In the genomic region with DNA sequence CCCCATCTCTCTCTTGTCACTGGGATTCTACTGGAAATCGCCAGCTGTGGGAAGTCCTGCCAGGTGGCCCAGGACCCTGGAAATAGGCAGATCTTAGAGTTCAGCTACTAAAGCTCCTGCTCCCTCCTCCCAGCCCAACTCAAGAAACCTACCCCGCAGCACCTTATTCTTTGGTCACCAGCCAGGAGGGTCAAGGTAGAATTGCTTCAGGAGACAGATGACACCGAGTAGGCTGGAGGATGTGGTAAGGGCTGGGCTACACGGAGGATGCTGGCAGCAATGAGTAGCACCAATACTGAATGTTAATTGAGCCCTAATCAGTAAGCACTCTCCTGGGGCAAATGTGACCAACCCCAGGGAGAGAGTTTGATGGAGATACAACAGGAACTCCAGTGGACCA, we compare ENCODE assay signal across 32 cellular contexts.
"Had no signal": no experiment of that assay in that cellular context is flagged by ENCODE, and none has a peak within 500 bp of the region (broad histone marks: within the 10 kb centered on the region; RNA-seq: fewer than 3 reads in every experiment).

No MANE protein-coding gene starts in this region.

- H3K36me3 Mint-ChIP-seq: activated CD4-positive, alpha-beta memory T cell treated with anti-CD3 and anti-CD28 coated beads for 36 hours; activated naive CD4-positive, alpha-beta T cell treated with anti-CD3 and anti-CD28 coated beads, Interleukin-2, amount 10 ng/mL, durations not matched to agents 7 days and 5 days; activated naive CD4-positive, alpha-beta T cell treated with anti-CD3 and anti-CD28 coated beads, Interleukin-2, amount 50 U/mL, for 24 hours; activated naive CD8-positive, alpha-beta T cell; activated naive CD8-positive, alpha-beta T cell treated with anti-CD3 and anti-CD28 coated beads, Interleukin-2, amount 10 ng/mL, durations not matched to agents 7 days and 5 days; brain had no signal

- H3K27ac Mint-ChIP-seq: activated B cell treated with CpG ODN at 0.5 μM for 24 hours; activated CD4-positive, alpha-beta memory T cell treated with anti-CD3 and anti-CD28 coated beads for 36 hours; activated CD4-positive, alpha-beta T cell treated with anti-CD3 and anti-CD28 coated beads, Interleukin-2, amount 10 ng/mL, durations not matched to agents 24 days and 14 days; activated CD8-positive, alpha-beta T cell treated with anti-CD3 and anti-CD28 coated beads for 36 hours; activated naive CD4-positive, alpha-beta T cell treated with anti-CD3 and anti-CD28 coated beads, Interleukin-2, amount 10 ng/mL, durations not matched to agents 7 days and 5 days; activated naive CD4-positive, alpha-beta T cell treated with anti-CD3 and anti-CD28 coated beads, Interleukin-2, amount 50 U/mL, for 24 hours; activated naive CD8-positive, alpha-beta T cell; activated naive CD8-positive, alpha-beta T cell treated with anti-CD3 and anti-CD28 coated beads, Interleukin-2, amount 10 ng/mL, durations not matched to agents 7 days and 5 days; activated naive CD8-positive, alpha-beta T cell treated with anti-CD3 and anti-CD28 coated beads, Interleukin-2, amount 50 U/mL, for 24 hours; activated T-cell treated with anti-CD3 and anti-CD28 coated beads, Interleukin-2, amount 50 U/mL, for 24 hours; activated T-helper 2 cell treated with anti-CD3 and anti-CD28 coated beads, Interferon-gamma antibody, Interleukin-2, Interleukin-4, amounts not matched to agents 10 μg/mL and 5 μg/mL and 100 μg/mL, durations not matched to agents 14 hours and 24 hours and 36 hours; T-helper 1 cell treated with Interleukin-12 subunit alpha and Interleukin-12 subunit beta and Interleukin-4 antibody, amounts not matched to agents 30 μg/mL and 1 μg/mL, for 36 hours; T-helper 2 cell treated with Interferon-gamma antibody and Interleukin-4, amounts not matched to agents 5 μg/mL and 100 μg/mL, for 36 hours had no signal

- H3K9me3 Mint-ChIP-seq: activated CD4-positive, alpha-beta T cell treated with anti-CD3 and anti-CD28 coated beads, Interleukin-2, amount 10 ng/mL, durations not matched to agents 24 days and 14 days; activated CD8-positive, alpha-beta T cell treated with anti-CD3 and anti-CD28 coated beads for 36 hours; activated naive CD4-positive, alpha-beta T cell treated with anti-CD3 and anti-CD28 coated beads, Interleukin-2, amount 10 ng/mL, durations not matched to agents 7 days and 5 days; central memory CD8-positive, alpha-beta T cell; T-helper 2 cell treated with Interferon-gamma antibody and Interleukin-4, amounts not matched to agents 5 μg/mL and 100 μg/mL, for 36 hours had no signal

- DNase-seq: activated B cell treated with CpG ODN at 0.5 μM for 24 hours; activated CD4-positive, alpha-beta memory T cell treated with anti-CD3 and anti-CD28 coated beads for 36 hours; activated CD4-positive, alpha-beta T cell treated with anti-CD3 and anti-CD28 coated beads for 4 hours; activated CD4-positive, alpha-beta T cell treated with anti-CD3 and anti-CD28 coated beads, Interleukin-2, amount 10 ng/mL, durations not matched to agents 24 days and 14 days; activated CD4-positive, alpha-beta T cell treated with anti-CD3 and anti-CD28 coated beads, Interleukin-2, amount 50 U/mL, for 1 hour; activated CD4-positive, alpha-beta T cell treated with anti-CD3 and anti-CD28 coated beads, Interleukin-2, amount 50 U/mL, for 4 hours; activated CD4-positive, CD25-positive, alpha-beta regulatory T cell treated with anti-CD3 and anti-CD28 coated beads, Interleukin-2, amount 50 U/mL, for 72 hours; activated CD8-positive, alpha-beta memory T cell treated with anti-CD3 and anti-CD28 coated beads, Interleukin-2, amount 50 U/mL, for 48 hours; activated CD8-positive, alpha-beta T cell treated with anti-CD3 and anti-CD28 coated beads for 36 hours; activated effector memory CD4-positive, alpha-beta T cell treated with Interleukin-2 at 50 U/mL for 16 hours; activated gamma-delta T cell; activated naive CD4-positive, alpha-beta T cell treated with anti-CD3 and anti-CD28 coated beads, Interleukin-2, amount 10 ng/mL, durations not matched to agents 7 days and 5 days; activated naive CD4-positive, alpha-beta T cell treated with Interleukin-2 at 50 U/mL for 16 hours; activated naive CD8-positive, alpha-beta T cell treated with anti-CD3 and anti-CD28 coated beads, Interleukin-2, amount 10 ng/mL, durations not matched to agents 7 days and 5 days; activated naive CD8-positive, alpha-beta T cell treated with anti-CD3 and anti-CD28 coated beads, Interleukin-2, amount 50 U/mL, for 24 hours; activated T-cell treated with anti-CD3 and anti-CD28 coated beads, Interleukin-2, amount 50 U/mL, for 24 hours; activated T-cell treated with anti-CD3 and anti-CD28 coated beads, Interleukin-2, amount 50 U/mL, for 48 hours; amygdala; caudate nucleus; T-helper 1 cell; T-helper 2 cell; T-helper 9 cell had no signal

- H3K4me3 ChIP-seq: ascending aorta, cardiac muscle cell had no signal

- H3K4me1 ChIP-seq: ascending aorta had no signal

- H3K9me3 ChIP-seq: ascending aorta had no signal

- H3K27ac ChIP-seq: ascending aorta, cardiac muscle cell, VCaP had no signal

- ATAC-seq: activated CD8-positive, alpha-beta T cell treated with anti-CD3 and anti-CD28 coated beads for 36 hours; activated naive CD8-positive, alpha-beta T cell treated with anti-CD3 and anti-CD28 coated beads, Interleukin-2, amount 50 U/mL, for 24 hours had no signal

- H3K36me3 ChIP-seq: ascending aorta, cardiac muscle cell had no signal

- H3K27me3 ChIP-seq: ascending aorta, cardiac muscle cell had no signal

- H3K4me1 Mint-ChIP-seq: activated B cell treated with CpG ODN at 0.5 μM for 24 hours; activated CD4-positive, alpha-beta T cell treated with anti-CD3 and anti-CD28 coated beads, Interleukin-2, amount 10 ng/mL, durations not matched to agents 24 days and 14 days; activated naive CD4-positive, alpha-beta T cell treated with anti-CD3 and anti-CD28 coated beads, Interleukin-2, amount 10 ng/mL, durations not matched to agents 7 days and 5 days; activated naive CD4-positive, alpha-beta T cell treated with anti-CD3 and anti-CD28 coated beads, Interleukin-2, amount 50 U/mL, for 24 hours; activated naive CD8-positive, alpha-beta T cell treated with anti-CD3 and anti-CD28 coated beads, Interleukin-2, amount 10 ng/mL, durations not matched to agents 7 days and 5 days; activated naive CD8-positive, alpha-beta T cell treated with anti-CD3 and anti-CD28 coated beads, Interleukin-2, amount 50 U/mL, for 24 hours; central memory CD8-positive, alpha-beta T cell had no signal

- H3K4me3 Mint-ChIP-seq: activated B cell treated with CpG ODN at 0.5 μM for 24 hours; activated CD4-positive, alpha-beta memory T cell treated with anti-CD3 and anti-CD28 coated beads for 36 hours; activated CD4-positive, alpha-beta T cell treated with anti-CD3 and anti-CD28 coated beads, Interleukin-2, amount 10 ng/mL, durations not matched to agents 24 days and 14 days; activated CD8-positive, alpha-beta T cell treated with anti-CD3 and anti-CD28 coated beads for 36 hours; activated naive CD4-positive, alpha-beta T cell treated with anti-CD3 and anti-CD28 coated beads, Interleukin-2, amount 10 ng/mL, durations not matched to agents 7 days and 5 days; activated naive CD4-positive, alpha-beta T cell treated with anti-CD3 and anti-CD28 coated beads, Interleukin-2, amount 50 U/mL, for 24 hours; activated naive CD8-positive, alpha-beta T cell; activated naive CD8-positive, alpha-beta T cell treated with anti-CD3 and anti-CD28 coated beads, Interleukin-2, amount 10 ng/mL, durations not matched to agents 7 days and 5 days; activated naive CD8-positive, alpha-beta T cell treated with anti-CD3 and anti-CD28 coated beads, Interleukin-2, amount 50 U/mL, for 24 hours; activated T-cell treated with anti-CD3 and anti-CD28 coated beads, Interleukin-2, amount 50 U/mL, for 24 hours; brain; central memory CD8-positive, alpha-beta T cell; T-helper 1 cell treated with Interleukin-12 subunit alpha and Interleukin-12 subunit beta and Interleukin-4 antibody, amounts not matched to agents 30 μg/mL and 1 μg/mL, for 36 hours; T-helper 2 cell treated with Interferon-gamma antibody and Interleukin-4, amounts not matched to agents 5 μg/mL and 100 μg/mL, for 36 hours had no signal
